In genomic region chr1:53957231-53957818, GRCh38 we compare ENCODE assay signal across 9 cellular contexts. TPM values are rescaled to one million over a fixed set of nuclear protein-coding genes. Genes with fewer than 3 reads are reported as not detected.
DNase-seq lines count a peak whose midpoint lies in the region; ATAC-seq and TF ChIP-seq lines count a peak whose summit lies in the region.
"Had no signal": no experiment of that assay in that cellular context is flagged by ENCODE, and none has a peak within 500 bp of the region (broad histone marks: within the 10 kb centered on the region; RNA-seq: fewer than 3 reads in every experiment).

No MANE protein-coding gene starts in this region.

- peaks cover 14% of the 10 kb centered on the region for H3K4me1 Mint-ChIP-seq in activated CD4-positive, alpha-beta T cell treated with anti-CD3 and anti-CD28 coated beads, Interleukin-2, amount 10 ng/mL, durations not matched to agents 7 days and 5 days
- H3K4me1 Mint-ChIP-seq in glutamatergic neuron (ENCODE audit: low read depth, unreplicated experiment), result peaks cover 18% of the 10 kb centered on the region
- H3K4me1 Mint-ChIP-seq in CD8-positive, alpha-beta T cell (ENCODE audit: low read depth), result peaks cover 5% of the 10 kb centered on the region

- no peaks in the 10 kb centered on the region for H3K27me3 ChIP-seq in RWPE2 (ENCODE audit: insufficient read depth, poor library complexity, severe bottlenecking)
- H3K27me3 ChIP-seq in thyroid gland, result no peaks in the 10 kb centered on the region
- H3K27me3 ChIP-seq in CD8-positive, alpha-beta T cell (ENCODE audit: insufficient read depth, low read length), result no peaks in the 10 kb centered on the region

- TF ChIP-seq POLR2A in thyroid gland (IDR thresholded peaks at IDR 0.05), result no peak

- H3K27ac ChIP-seq in RWPE2 (ENCODE audit: poor library complexity, severe bottlenecking), result peak overlapping the region; percentile 96
- peak overlapping the region in 2 of 3 donors; percentile 14 to 16 for H3K27ac ChIP-seq in thyroid gland
- no peak overlapping the region for H3K27ac ChIP-seq in CD8-positive, alpha-beta T cell (ENCODE audit: low read depth, low read length)

- ATAC-seq in RWPE2 (ENCODE audit: low read depth), result peak; percentile 98
- no peak for ATAC-seq in CD8-positive, alpha-beta T cell
- ATAC-seq in GM21717 (IDR thresholded peaks at IDR 0.05; ENCODE audit: unreplicated experiment), result no peak

- peak overlapping the region; percentile 17 for H3K27ac Mint-ChIP-seq in activated CD4-positive, alpha-beta T cell treated with anti-CD3 and anti-CD28 coated beads, Interleukin-2, amount 10 ng/mL, durations not matched to agents 7 days and 5 days
- H3K27ac Mint-ChIP-seq in glutamatergic neuron (ENCODE audit: unreplicated experiment), result peak overlapping the region; percentile 75
- H3K27ac Mint-ChIP-seq in CD8-positive, alpha-beta T cell, result no peak overlapping the region

- H3K36me3 Mint-ChIP-seq in activated CD4-positive, alpha-beta T cell treated with anti-CD3 and anti-CD28 coated beads, Interleukin-2, amount 10 ng/mL, durations not matched to agents 7 days and 5 days (ENCODE audit: low read depth), result peaks cover 19% of the 10 kb centered on the region
- peaks cover 4% of the 10 kb centered on the region for H3K36me3 Mint-ChIP-seq in glutamatergic neuron (ENCODE audit: unreplicated experiment)
- H3K36me3 Mint-ChIP-seq in CD8-positive, alpha-beta T cell, result peaks cover 62% of the 10 kb centered on the region

- H3K9me3 Mint-ChIP-seq in activated CD4-positive, alpha-beta T cell treated with anti-CD3 and anti-CD28 coated beads, Interleukin-2, amount 10 ng/mL, durations not matched to agents 7 days and 5 days, result no peaks in the 10 kb centered on the region
- H3K9me3 Mint-ChIP-seq in glutamatergic neuron (ENCODE audit: unreplicated experiment), result no peaks in the 10 kb centered on the region
- no peaks in the 10 kb centered on the region for H3K9me3 Mint-ChIP-seq in CD8-positive, alpha-beta T cell
- H3K9me3 Mint-ChIP-seq: CD4-positive, CD25-positive, alpha-beta regulatory T cell had no signal

- CTCF ChIA-PET in activated CD4-positive, alpha-beta T cell treated with anti-CD3 and anti-CD28 coated beads, Interleukin-2, amount 10 ng/mL, durations not matched to agents 7 days and 5 days (lab: Charles Lee), result no interaction called here
- CTCF ChIA-PET in CD8-positive, alpha-beta T cell (lab: Charles Lee), result interaction anchor here (1.4 to 3.9 kb wide), 4 partner anchors 15 to 98 kb away, joined by 4 to 147 read pairs (median 20); no protein-coding TSS in a partner anchor

- no peaks in the 10 kb centered on the region for H3K27me3 Mint-ChIP-seq in activated CD4-positive, alpha-beta T cell treated with anti-CD3 and anti-CD28 coated beads, Interleukin-2, amount 10 ng/mL, durations not matched to agents 7 days and 5 days
- H3K27me3 Mint-ChIP-seq in glutamatergic neuron (ENCODE audit: unreplicated experiment), result peaks cover 2% of the 10 kb centered on the region
- no peaks in the 10 kb centered on the region for H3K27me3 Mint-ChIP-seq in CD8-positive, alpha-beta T cell (ENCODE audit: low read depth)
- H3K27me3 Mint-ChIP-seq: CD4-positive, CD25-positive, alpha-beta regulatory T cell had no signal

- TF ChIP-seq CTCF in RWPE2 (IDR thresholded peaks at IDR 0.05; ENCODE audit: poor library complexity, severe bottlenecking), result no peak
- TF ChIP-seq CTCF in glutamatergic neuron (IDR thresholded peaks at IDR 0.05; ENCODE audit: partially characterized antibody, unreplicated experiment), result no peak
- no peak for TF ChIP-seq CTCF in thyroid gland (IDR thresholded peaks at IDR 0.05)
- TF ChIP-seq CTCF in CD8-positive, alpha-beta T cell (IDR thresholded peaks at IDR 0.05), result no peak

- H3K4me3 ChIP-seq in RWPE2 (ENCODE audit: severe bottlenecking), result no peak overlapping the region
- H3K4me3 ChIP-seq in thyroid gland (replicated peaks in 1 of 3), result no peak overlapping the region
- no peak overlapping the region for H3K4me3 ChIP-seq in CD8-positive, alpha-beta T cell (ENCODE audit: low read depth, low read length)

- no peaks in the 10 kb centered on the region for H3K9me3 ChIP-seq in RWPE2 (ENCODE audit: severe bottlenecking)
- no peaks in the 10 kb centered on the region for H3K9me3 ChIP-seq in thyroid gland
- H3K9me3 ChIP-seq in CD8-positive, alpha-beta T cell (ENCODE audit: low read length), result no peaks in the 10 kb centered on the region

- no peak overlapping the region for H3K4me3 Mint-ChIP-seq in activated CD4-positive, alpha-beta T cell treated with anti-CD3 and anti-CD28 coated beads, Interleukin-2, amount 10 ng/mL, durations not matched to agents 7 days and 5 days
- H3K4me3 Mint-ChIP-seq in glutamatergic neuron (ENCODE audit: unreplicated experiment), result peak overlapping the region; percentile 39
- H3K4me3 Mint-ChIP-seq in CD8-positive, alpha-beta T cell, result no peak overlapping the region
- H3K4me3 Mint-ChIP-seq: CD4-positive, CD25-positive, alpha-beta regulatory T cell had no signal

- H3K36me3 ChIP-seq in RWPE2 (ENCODE audit: low read depth) (peaks cover 96% of the 10 kb centered on the region), thyroid gland (peaks cover 18 to 32% of the 10 kb centered on the region in 2 donors)
- H3K36me3 ChIP-seq in CD8-positive, alpha-beta T cell (ENCODE audit: insufficient read depth, low read length), result peaks cover 5% of the 10 kb centered on the region

- POLR2A ChIA-PET in activated CD4-positive, alpha-beta T cell treated with anti-CD3 and anti-CD28 coated beads, Interleukin-2, amount 10 ng/mL, durations not matched to agents 7 days and 5 days (lab: Charles Lee), result no interaction called here
- POLR2A ChIA-PET in CD8-positive, alpha-beta T cell (lab: Charles Lee), result no interaction called here

- intact Hi-C loops in thyroid gland (cut with DNase I), result no loop called here
- intact Hi-C loops in CD8-positive, alpha-beta T cell (cut with DNase I, micrococcal nuclease), result loop anchor here (5.0 to 10.0 kb wide), 2 partner anchors 470 to 473 kb away; no protein-coding TSS in a partner anchor

- WGBS in thyroid gland, 2 donors, result 52 to 61% methylated on average over 3 of the region's 3 CpGs

- no peak for DNase-seq in activated CD4-positive, alpha-beta T cell treated with anti-CD3 and anti-CD28 coated beads, Interleukin-2, amount 10 ng/mL, durations not matched to agents 7 days and 5 days
- no peak for DNase-seq in activated CD4-positive, alpha-beta T cell treated with anti-CD3 and anti-CD28 coated beads for 48 hours
- DNase-seq in RWPE2 (ENCODE audit: low spot score) (no peak), glutamatergic neuron (no peak), thyroid gland (no peak), amniotic stem cell (lab: John Stamatoyannopoulos, UW) (no peak)
- DNase-seq in CD8-positive, alpha-beta T cell, result no peak
- DNase-seq: CD4-positive, CD25-positive, alpha-beta regulatory T cell had no signal

- H3K4me1 ChIP-seq in RWPE2 (ENCODE audit: insufficient read depth, poor library complexity, severe bottlenecking) (peaks cover 27% of the 10 kb centered on the region), thyroid gland (peaks cover 0 to 17% of the 10 kb centered on the region in 2 donors)
- no peaks in the 10 kb centered on the region for H3K4me1 ChIP-seq in CD8-positive, alpha-beta T cell (ENCODE audit: insufficient read depth, low read length)

RNA-seq across cellular contexts. Expression of gene LRRC42, which starts 11.2 kb away (rescaled TPM):
- 10 to 100 TPM; 19.5 to 19.9 TPM for total RNA-seq in activated CD4-positive, alpha-beta T cell treated with anti-CD3 and anti-CD28 coated beads, Interleukin-2, amount 10 ng/mL, durations not matched to agents 7 days and 5 days
- total RNA-seq in glutamatergic neuron (ENCODE audit: unreplicated experiment) (37.5 TPM), thyroid gland (10 to 100 TPM; 28.7 to 39.4 (median 33.7) TPM)
- 1 to 10 TPM; 4.3 to 4.7 TPM for total RNA-seq in CD8-positive, alpha-beta T cell

RNA-seq across cellular contexts. Expression of gene IFT25, which starts 11.8 kb away (rescaled TPM):
- 10 to 100 TPM; 71.8 to 74.3 TPM for total RNA-seq in activated CD4-positive, alpha-beta T cell treated with anti-CD3 and anti-CD28 coated beads, Interleukin-2, amount 10 ng/mL, durations not matched to agents 7 days and 5 days
- total RNA-seq in glutamatergic neuron (ENCODE audit: unreplicated experiment) (11.3 TPM), thyroid gland (100 to 1,000 TPM in 1 of 4 donors, 10 to 100 TPM in 3; 42.4 to 116 (median 77.7) TPM)
- total RNA-seq in CD8-positive, alpha-beta T cell, result 10 to 100 TPM; 12.8 to 13.1 TPM
